Comparison of ENCODE assay signal across 8 cellular contexts in the genomic region with DNA sequence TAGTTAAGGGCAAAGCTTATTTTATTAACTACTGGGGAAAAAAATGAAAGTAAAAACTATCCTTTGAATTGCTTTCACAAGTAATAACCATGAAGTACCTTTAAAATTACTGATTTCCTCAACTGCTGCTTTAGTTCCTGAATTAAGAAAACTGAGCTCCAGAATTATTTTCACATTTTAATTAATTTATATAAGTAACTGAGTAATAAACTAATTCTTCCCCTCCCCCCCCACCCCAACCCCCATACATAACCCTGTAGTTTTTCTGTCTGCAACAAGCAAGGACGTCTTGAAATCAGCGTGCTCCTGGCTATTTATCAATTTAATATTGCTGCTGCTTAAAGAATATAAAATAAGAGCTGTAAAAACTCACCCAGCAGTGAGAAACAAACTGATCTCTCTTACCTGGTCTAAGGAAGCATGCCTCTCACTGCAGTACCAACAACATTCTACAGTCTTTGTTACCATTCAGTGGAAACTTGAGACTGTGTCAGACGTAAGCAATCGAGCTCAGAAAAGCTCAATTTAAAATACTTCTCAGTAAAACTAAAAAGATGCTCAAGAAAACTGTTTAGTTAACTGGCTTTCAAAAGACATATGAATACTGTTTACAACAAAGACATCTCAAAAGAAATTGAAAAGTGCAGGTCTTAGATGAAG.
DNase-seq lines count a peak whose midpoint lies in the region; ATAC-seq and TF ChIP-seq lines count a peak whose summit lies in the region.

No MANE protein-coding gene starts in this region.

- peak overlapping the region; percentile 54 for H3K56ac ChIP-seq in mesendoderm (ENCODE audit: low read length)

- H3K27ac ChIP-seq in SU-DHL-6 (ENCODE audit: low read depth, low read length) = peak overlapping the region; percentile 47
- peak overlapping the region; percentile 97 for H3K27ac ChIP-seq in endodermal cell (ENCODE audit: low read depth, low read length)
- H3K27ac ChIP-seq in mesendoderm (ENCODE audit: low read depth, low read length) = no peak overlapping the region
- H3K27ac ChIP-seq in upper lobe of left lung = peak overlapping the region in 3 of 4 donors; percentile 11 to 46 (median 42)

- WGBS in endodermal cell (ENCODE audit: insufficient coverage in 1 of 2, insufficient read length in 1 of 2), 2 experiments = 4 to 6% methylated on average over 2 to 4 of the region's 4 CpGs
- WGBS in mesendoderm (ENCODE audit: extremely low coverage, insufficient coverage, low lambda C conversion rate) = no CpG with 5 or more reads among the region's 4 CpGs
- WGBS in upper lobe of left lung, 2 donors = 6 to 7% methylated on average over 4 of the region's 4 CpGs

- H3K4me2 ChIP-seq in SU-DHL-6 (ENCODE audit: low read depth, low read length, poor library complexity, severe bottlenecking) = peak overlapping the region; percentile 91
- H3K4me2 ChIP-seq in mesendoderm (ENCODE audit: low read length) = no peak overlapping the region

- no peak overlapping the region for H2BK15ac ChIP-seq in mesendoderm (replicated peaks; ENCODE audit: low read depth)

- H3K4me1 Mint-ChIP-seq in endodermal cell = peaks cover 13% of the 10 kb centered on the region

- DNase-seq in DMS79 (lab: John Stamatoyannopoulos, UW) (peak; percentile 8), endodermal cell (peak; percentile 63), mesendoderm (peak; percentile 93), upper lobe of left lung (no peak)

- no peaks in the 10 kb centered on the region for H4K20me1 ChIP-seq in SU-DHL-6 (ENCODE audit: low read depth, low read length)

- peak in 1 of 4 donors; percentile 17 for TF ChIP-seq POLR2A in upper lobe of left lung (IDR thresholded peaks at IDR 0.05)

- H3K79me2 ChIP-seq in SU-DHL-6 (ENCODE audit: insufficient read depth, low read length) (no peaks in the 10 kb centered on the region), mesendoderm (ENCODE audit: control insufficient read depth, insufficient read depth, low read length) (peaks cover 6% of the 10 kb centered on the region)

- no peaks in the 10 kb centered on the region for H3K9me3 Mint-ChIP-seq in endodermal cell

- H3K9me3 ChIP-seq in SU-DHL-6 (ENCODE audit: insufficient read depth, low read length) = no peaks in the 10 kb centered on the region
- H3K9me3 ChIP-seq in endodermal cell (ENCODE audit: control insufficient read depth, low read length) = no peaks in the 10 kb centered on the region
- H3K9me3 ChIP-seq in upper lobe of left lung = no peaks in the 10 kb centered on the region

- H3K27me3 ChIP-seq in SU-DHL-6 (ENCODE audit: low read length) (no peaks in the 10 kb centered on the region), endodermal cell (ENCODE audit: control insufficient read depth, insufficient read depth, low read length, poor library complexity, severe bottlenecking) (no peaks in the 10 kb centered on the region), mesendoderm (ENCODE audit: insufficient read depth, low read length, poor library complexity) (no peaks in the 10 kb centered on the region), upper lobe of left lung (no peaks in the 10 kb centered on the region)

- H3K4ac ChIP-seq in mesendoderm (ENCODE audit: low read depth, low read length) = no peak overlapping the region

- no peaks in the 10 kb centered on the region for H3K79me1 ChIP-seq in mesendoderm (ENCODE audit: low read length)

- H2AFZ ChIP-seq in SU-DHL-6 (ENCODE audit: low read depth, low read length, severe bottlenecking) = peak overlapping the region; percentile 93

- TF ChIP-seq CTCF in SU-DHL-6 (IDR thresholded peaks at IDR 0.05; ENCODE audit: insufficient read depth, low read length, poor library complexity, severe bottlenecking) (no peak), endodermal cell (conservative IDR thresholded peaks at IDR 0.05) (peak; percentile 16), upper lobe of left lung (IDR thresholded peaks at IDR 0.05) (peak in 1 of 6 experiments; percentile 29)

- H3K9me2 ChIP-seq in SU-DHL-6 (replicated peaks; ENCODE audit: insufficient read depth, low read length) = no peaks in the 10 kb centered on the region

- H3F3A ChIP-seq in SU-DHL-6 (ENCODE audit: insufficient read depth) = no peaks in the 10 kb centered on the region

- TF ChIP-seq EP300 in Ishikawa (IDR thresholded peaks at IDR 0.05; ENCODE audit: borderline replicate concordance) (no peak), upper lobe of left lung (IDR thresholded peaks at IDR 0.05) (no peak)

- H3K9ac ChIP-seq in SU-DHL-6 (ENCODE audit: low read length) (peak overlapping the region; percentile 40), endodermal cell (ENCODE audit: extremely low read depth, low read length, poor library complexity, severe bottlenecking) (peak overlapping the region; percentile 64), mesendoderm (ENCODE audit: low read length) (peak overlapping the region; percentile 55)

- H4K8ac ChIP-seq in mesendoderm (ENCODE audit: low read depth, low read length) = no peak overlapping the region

- H3K4me3 ChIP-seq in SU-DHL-6 (ENCODE audit: insufficient read depth, low read length, poor library complexity, severe bottlenecking) = peak overlapping the region; percentile 67
- H3K4me3 ChIP-seq in endodermal cell (ENCODE audit: low read length) = peak overlapping the region; percentile 87
- H3K4me3 ChIP-seq in mesendoderm (ENCODE audit: low read length) = peak overlapping the region; percentile 63
- H3K4me3 ChIP-seq in upper lobe of left lung = peak overlapping the region; percentile 4 to 58 (median 46)

- H2AK5ac ChIP-seq in mesendoderm (ENCODE audit: low read length) = no peak overlapping the region

- peak overlapping the region; percentile 94 for H3K27ac Mint-ChIP-seq in endodermal cell

- H3K36me3 Mint-ChIP-seq in endodermal cell (ENCODE audit: low read depth) = peaks cover 8% of the 10 kb centered on the region

- H2BK5ac ChIP-seq in mesendoderm (ENCODE audit: low read length) = no peak overlapping the region

- H3K23ac ChIP-seq in mesendoderm (ENCODE audit: low read length) = no peak overlapping the region

- H4K5ac ChIP-seq in mesendoderm (ENCODE audit: low read length) = no peak overlapping the region

- H3K36me3 ChIP-seq in SU-DHL-6 (ENCODE audit: low read length) (no peaks in the 10 kb centered on the region), endodermal cell (ENCODE audit: control insufficient read depth, insufficient read depth, low read length) (no peaks in the 10 kb centered on the region), mesendoderm (ENCODE audit: control insufficient read depth, insufficient read depth, low read length) (no peaks in the 10 kb centered on the region), upper lobe of left lung (no peaks in the 10 kb centered on the region)

- H3K27me3 Mint-ChIP-seq in endodermal cell (ENCODE audit: insufficient read depth) = no peaks in the 10 kb centered on the region

- peak; percentile 61 for ATAC-seq in GM21390 (IDR thresholded peaks at IDR 0.05; ENCODE audit: unreplicated experiment)
- peak; percentile 90 to 91 for ATAC-seq in upper lobe of left lung (ENCODE audit: low FRiP score in 2 of 2)
- no peak for ATAC-seq in GM21423 (IDR thresholded peaks at IDR 0.05; ENCODE audit: unreplicated experiment)

- peak overlapping the region; percentile 69 for H3K4me3 Mint-ChIP-seq in endodermal cell

- H3K4me1 ChIP-seq in endodermal cell (ENCODE audit: control insufficient read depth, insufficient read depth, low read length) (no peaks in the 10 kb centered on the region), mesendoderm (ENCODE audit: control insufficient read depth, low read depth, low read length) (no peaks in the 10 kb centered on the region), upper lobe of left lung (peaks cover 7 to 24% (median 18%) of the 10 kb centered on the region in 4 donors)

- no peak for TF ChIP-seq RAD21 in Ishikawa (IDR thresholded peaks at IDR 0.05; ENCODE audit: low read depth)

- no peak overlapping the region for H2BK120ac ChIP-seq in mesendoderm (ENCODE audit: low read depth, low read length)

- peak overlapping the region; percentile 68 for H3K18ac ChIP-seq in mesendoderm (ENCODE audit: low read length)

TF ChIP-seq in Ishikawa, 13 proteins besides CTCF, POLR2A, EP300 and RAD21:
- TF ChIP-seq, protein P1, sequence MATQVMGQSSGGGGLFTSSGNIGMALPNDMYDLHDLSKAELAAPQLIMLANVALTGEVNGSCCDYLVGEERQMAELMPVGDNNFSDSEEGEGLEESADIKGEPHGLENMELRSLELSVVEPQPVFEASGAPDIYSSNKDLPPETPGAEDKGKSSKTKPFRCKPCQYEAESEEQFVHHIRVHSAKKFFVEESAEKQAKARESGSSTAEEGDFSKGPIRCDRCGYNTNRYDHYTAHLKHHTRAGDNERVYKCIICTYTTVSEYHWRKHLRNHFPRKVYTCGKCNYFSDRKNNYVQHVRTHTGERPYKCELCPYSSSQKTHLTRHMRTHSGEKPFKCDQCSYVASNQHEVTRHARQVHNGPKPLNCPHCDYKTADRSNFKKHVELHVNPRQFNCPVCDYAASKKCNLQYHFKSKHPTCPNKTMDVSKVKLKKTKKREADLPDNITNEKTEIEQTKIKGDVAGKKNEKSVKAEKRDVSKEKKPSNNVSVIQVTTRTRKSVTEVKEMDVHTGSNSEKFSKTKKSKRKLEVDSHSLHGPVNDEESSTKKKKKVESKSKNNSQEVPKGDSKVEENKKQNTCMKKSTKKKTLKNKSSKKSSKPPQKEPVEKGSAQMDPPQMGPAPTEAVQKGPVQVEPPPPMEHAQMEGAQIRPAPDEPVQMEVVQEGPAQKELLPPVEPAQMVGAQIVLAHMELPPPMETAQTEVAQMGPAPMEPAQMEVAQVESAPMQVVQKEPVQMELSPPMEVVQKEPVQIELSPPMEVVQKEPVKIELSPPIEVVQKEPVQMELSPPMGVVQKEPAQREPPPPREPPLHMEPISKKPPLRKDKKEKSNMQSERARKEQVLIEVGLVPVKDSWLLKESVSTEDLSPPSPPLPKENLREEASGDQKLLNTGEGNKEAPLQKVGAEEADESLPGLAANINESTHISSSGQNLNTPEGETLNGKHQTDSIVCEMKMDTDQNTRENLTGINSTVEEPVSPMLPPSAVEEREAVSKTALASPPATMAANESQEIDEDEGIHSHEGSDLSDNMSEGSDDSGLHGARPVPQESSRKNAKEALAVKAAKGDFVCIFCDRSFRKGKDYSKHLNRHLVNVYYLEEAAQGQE (IDR thresholded peaks at IDR 0.05; ENCODE audit: low read depth) = no peak
- TF ChIP-seq YY1 (IDR thresholded peaks at IDR 0.05; ENCODE audit: low read depth) = 0 out of 2 replicates have a peak, but pooled peaks have one; percentile 23
- TF ChIP-seq, protein P2, sequence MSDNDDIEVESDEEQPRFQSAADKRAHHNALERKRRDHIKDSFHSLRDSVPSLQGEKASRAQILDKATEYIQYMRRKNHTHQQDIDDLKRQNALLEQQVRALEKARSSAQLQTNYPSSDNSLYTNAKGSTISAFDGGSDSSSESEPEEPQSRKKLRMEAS (IDR thresholded peaks at IDR 0.05) = peak; percentile 66

Comparison
In these comparisons a context has a peak if more than half of its experiments do, and no peak if none do; other contexts are left out.
1. DNase-seq: peak in DMS79 (single experiment), endodermal cell (single experiment) and mesendoderm (single experiment); none in upper lobe of left lung (0 of 2).
2. Peak in every context shown above with its lines, with median percentiles within 50 percentile points of each other: H3K4me3 ChIP-seq and H3K9ac ChIP-seq.